ENCODE assay signal across 1 cellular context in the genomic region with DNA sequence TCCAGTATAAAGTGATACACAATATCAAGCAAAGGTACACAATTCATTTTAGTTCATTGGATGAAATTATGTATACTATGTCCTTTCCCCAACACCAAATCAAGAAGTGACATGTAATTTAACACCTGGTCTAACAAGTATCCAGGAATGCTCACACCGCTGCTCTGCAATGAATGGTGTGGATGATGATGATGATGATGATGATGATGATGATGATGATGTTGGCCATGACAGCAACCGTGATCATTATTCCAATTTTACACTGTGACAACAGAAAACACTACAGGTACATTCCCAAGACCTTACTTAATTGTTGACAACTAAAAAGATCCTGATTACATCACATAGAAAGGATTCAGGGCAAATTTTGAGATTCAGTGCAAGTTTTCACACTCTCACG.
TF ChIP-seq lines count a peak whose summit lies in the region.

No MANE protein-coding gene starts in this region.

TF ChIP-seq in IMR-90, 13 proteins besides CTCF, POLR2A, EP300 and RAD21 (continued from another document):
- no peak for TF ChIP-seq USF2 (IDR thresholded peaks at IDR 0.05; ENCODE audit: low read depth, low read length)
- TF ChIP-seq BHLHE40 (IDR thresholded peaks at IDR 0.05; ENCODE audit: low read depth, low read length): no peak
TF ChIP-seq in IMR-90: peak in this region for 0.
